ENCODE assay signal across 22 cellular contexts in the genomic region with DNA sequence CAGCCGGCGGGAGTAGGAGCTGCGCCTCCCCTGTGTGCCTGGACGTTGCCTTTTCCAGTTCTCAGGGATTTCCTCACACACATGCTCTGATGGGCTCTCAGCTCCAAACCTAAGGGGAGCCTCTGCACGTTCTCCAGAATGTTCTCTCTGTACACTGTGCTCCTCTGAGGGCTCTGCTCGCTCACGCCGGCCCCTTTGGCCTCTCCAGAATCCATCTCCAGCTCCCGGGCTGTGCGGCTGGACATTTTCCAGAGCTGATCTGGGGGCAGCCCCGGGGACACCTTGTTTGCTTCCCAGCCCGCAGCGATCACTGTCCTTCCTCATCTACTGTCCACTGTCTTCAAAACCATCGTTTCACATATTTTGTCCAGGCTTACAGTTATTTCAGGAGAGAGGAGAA.
"Had no signal": no experiment of that assay in that cellular context is flagged by ENCODE, and none has a peak within 500 bp of the region (broad histone marks: within the 10 kb centered on the region; RNA-seq: fewer than 3 reads in every experiment).

No MANE protein-coding gene starts in this region.

- H3K4me3 Mint-ChIP-seq: IgD-negative memory B cell had no signal

- H3K36me3 Mint-ChIP-seq: IgD-negative memory B cell had no signal

- H3K4me2 ChIP-seq: KMS-11 had no signal

- H3K4me3 ChIP-seq: K562 had no signal

- H3K9ac ChIP-seq: KMS-11 had no signal

- H3K27ac Mint-ChIP-seq: IgD-negative memory B cell had no signal

- H3K27ac ChIP-seq: HL-60, KMS-11, RWPE1 had no signal

- DNase-seq: Kasumi-1, MM.1S, NCI-H1092 treated with DMSO at 0.1 percent for 48 hours, NCI-H1436, NCI-H187, NCI-H2029, NCI-H2081 treated with DMSO at 0.1 percent for 48 hours, NCI-H2171, NCI-H226, NCI-H446, NCI-H510A, NCI-H524 treated with DMSO at 0.1 percent for 48 hours, NCI-H69, NCI-H774, PC-3, SHP77 had no signal

- ATAC-seq: K562, Panc1, PC-3 had no signal
